8 cellular contexts compared by ENCODE assay signal in genomic region chr19:12884926-12885748, GRCh38. TPM values are rescaled to one million over a fixed set of nuclear protein-coding genes. Genes with fewer than 3 reads are reported as not detected.
A peak's percentile ranks its signal among the peaks of the same experiment; 100 is the strongest.
DNase-seq lines count a peak whose midpoint lies in the region; ATAC-seq and TF ChIP-seq lines count a peak whose summit lies in the region.

No MANE protein-coding gene starts in this region.

- H3K27me3 ChIP-seq in CD4-positive, alpha-beta memory T cell (ENCODE audit: insufficient read depth, low read length), result no peaks in the 10 kb centered on the region
- peaks cover 0 to 38% of the 10 kb centered on the region in 2 donors for H3K27me3 ChIP-seq in tibial nerve

- no peaks in the 10 kb centered on the region for H3K36me3 ChIP-seq in CD4-positive, alpha-beta memory T cell (ENCODE audit: insufficient read depth, low read length)
- H3K36me3 ChIP-seq in tibial nerve, result no peaks in the 10 kb centered on the region

- no peaks in the 10 kb centered on the region for H3K9me3 ChIP-seq in CD4-positive, alpha-beta memory T cell (ENCODE audit: control insufficient read depth in 1 of 2, low read length in 2 of 2)
- peaks cover 0 to 15% (median 0%) of the 10 kb centered on the region in 4 donors for H3K9me3 ChIP-seq in tibial nerve

- no peak for TF ChIP-seq EP300 in tibial nerve (IDR thresholded peaks at IDR 0.05)

- peaks cover 0 to 4% (median 0%) of the 10 kb centered on the region in 8 donors for H3K9me3 Mint-ChIP-seq in CD4-positive, alpha-beta memory T cell

- H3K4me3 ChIP-seq in CD4-positive, alpha-beta memory T cell (ENCODE audit: low read length in 2 of 2), result peak overlapping the region in 1 of 2 donors; percentile 57
- peak overlapping the region in 3 of 4 donors; percentile 16 to 42 (median 37) for H3K4me3 ChIP-seq in tibial nerve

- peak; percentile 46 to 69 (median 55) for TF ChIP-seq CTCF in tibial nerve (IDR thresholded peaks at IDR 0.05)

- intact Hi-C loops in CD4-positive, alpha-beta memory T cell (cut with micrococcal nuclease), result loop anchor here (1.0 to 5.0 kb wide), 4 partner anchors 32 to 212 kb away; partner anchors contain the start of genes FARSA and SYCE2

- TF ChIP-seq POLR2A in tibial nerve (IDR thresholded peaks at IDR 0.05), result no peak

- H3K4me1 ChIP-seq in CD4-positive, alpha-beta memory T cell (ENCODE audit: insufficient read depth, low read length), result peaks cover 22% of the 10 kb centered on the region
- peaks cover 0 to 32% (median 12%) of the 10 kb centered on the region in 4 donors for H3K4me1 ChIP-seq in tibial nerve

- H3K36me3 Mint-ChIP-seq in CD4-positive, alpha-beta memory T cell, result peaks cover 0 to 2% of the 10 kb centered on the region in 2 donors

- H3K27me3 Mint-ChIP-seq in CD4-positive, alpha-beta memory T cell, result no peaks in the 10 kb centered on the region

- POLR2A ChIA-PET in CD4-positive, alpha-beta memory T cell (lab: Charles Lee; ENCODE audit: partially characterized antibody), result interaction anchor here (0.6 to 2.4 kb wide), 17 partner anchors 11 to 247 kb away, joined by 3 to 31 read pairs (median 5); partner anchors contain the start of genes CALR, FARSA, GADD45GIP1 and SYCE2

- CTCF ChIA-PET in CD4-positive, alpha-beta memory T cell (lab: Charles Lee; ENCODE audit: partially characterized antibody), result interaction anchor here (0.6 to 9.0 kb wide), 27 partner anchors 9 to 228 kb away, joined by 3 to 166 read pairs (median 5); partner anchors contain the start of genes CALR, DHPS, FARSA and GADD45GIP1

- no peak for ATAC-seq in HG02642 (IDR thresholded peaks at IDR 0.05; ENCODE audit: poor library complexity, unreplicated experiment)

- peak overlapping the region; percentile 70 to 96 (median 87) for H3K27ac Mint-ChIP-seq in CD4-positive, alpha-beta memory T cell

- H3K27ac ChIP-seq in CD4-positive, alpha-beta memory T cell (ENCODE audit: low read depth, low read length), result no peak overlapping the region
- peak overlapping the region in 1 of 4 donors; percentile 9 for H3K27ac ChIP-seq in tibial nerve

- DNase-seq in CD4-positive, alpha-beta memory T cell, result peak; percentile 84 to 91 (median 88)
- DNase-seq in HT-29 (ENCODE audit: low spot score) (peak; percentile 56), RKO (ENCODE audit: low spot score) (peak; percentile 54), glomerular visceral epithelial cell (ENCODE audit: extremely low spot score) (peak; percentile 36), pons (ENCODE audit: low spot score) (peak; percentile 26), tibial nerve (ENCODE audit: low spot score in 2 of 2) (no peak)
- DNase-seq in activated effector memory CD4-positive, alpha-beta T cell treated with anti-CD3 and anti-CD28 coated beads, Interleukin-2, amount 50 U/mL, for 16 hours, result peak; percentile 95

- peak overlapping the region; percentile 88 to 96 (median 90) for H3K4me3 Mint-ChIP-seq in CD4-positive, alpha-beta memory T cell

- 8 to 10% methylated on average over 53 to 64 of the region's 73 CpGs for WGBS in tibial nerve, 2 donors

- H3K4me1 Mint-ChIP-seq in CD4-positive, alpha-beta memory T cell, result peaks cover 9 to 39% (median 23%) of the 10 kb centered on the region in 4 donors

RNA-seq across cellular contexts. Expression of gene KLF1, which starts 1.9 kb away (rescaled TPM):
- not detected for total RNA-seq in CD4-positive, alpha-beta memory T cell
- not detected for polyA plus RNA-seq in CD4-positive, alpha-beta memory T cell
- not detected in 2 replicates for total RNA-seq in HT-29 (2014; rRNA removed; shearing (Covaris generic))
- total RNA-seq in tibial nerve, result not detected

RNA-seq across cellular contexts. Expression of gene DNASE2, which starts 3.9 kb away (rescaled TPM):
- 10 to 100 TPM; 31.6 to 32.8 TPM for total RNA-seq in CD4-positive, alpha-beta memory T cell
- polyA plus RNA-seq in CD4-positive, alpha-beta memory T cell, result 10 to 100 TPM; 55.3 to 81.8 TPM
- 20.9 and 27.6 TPM in 2 replicates for total RNA-seq in HT-29 (2014; rRNA removed; shearing (Covaris generic))
- 10 to 100 TPM; 38.1 to 59.0 (median 44.2) TPM for total RNA-seq in tibial nerve

RNA-seq across cellular contexts. Expression of gene GCDH, which starts 5.8 kb away (rescaled TPM):
- total RNA-seq in CD4-positive, alpha-beta memory T cell, result 10 to 100 TPM; 63.9 to 66.1 TPM
- polyA plus RNA-seq in CD4-positive, alpha-beta memory T cell, result 10 to 100 TPM; 16.5 to 27.4 TPM
- total RNA-seq in HT-29 (2014; rRNA removed; shearing (Covaris generic)), result 24.6 and 27.2 TPM in 2 replicates
- 10 to 100 TPM; 50.4 to 68.0 (median 64.6) TPM for total RNA-seq in tibial nerve

RNA-seq across cellular contexts. Expression of gene SYCE2, which starts 34.0 kb away (rescaled TPM):
- total RNA-seq in CD4-positive, alpha-beta memory T cell, result under 1 TPM in 1 of 2 experiments, not detected in 1; 0.79 TPM
- polyA plus RNA-seq in CD4-positive, alpha-beta memory T cell, result not detected
- not detected in 2 replicates for total RNA-seq in HT-29 (2014; rRNA removed; shearing (Covaris generic))
- not detected for total RNA-seq in tibial nerve

RNA-seq across cellular contexts. Expression of gene MAST1, which starts 46.8 kb away (rescaled TPM):
- total RNA-seq in CD4-positive, alpha-beta memory T cell, result not detected
- polyA plus RNA-seq in CD4-positive, alpha-beta memory T cell, result under 1 TPM in 1 of 2 donors, not detected in 1; 0.48 TPM
- total RNA-seq in HT-29 (2014; rRNA removed; shearing (Covaris generic)), result 0.58 and 1.7 TPM in 2 replicates
- not detected for total RNA-seq in tibial nerve

Comparison
In these comparisons a context has a peak if more than half of its experiments do, and no peak if none do; other contexts are left out.
1. DNase-seq: peak in CD4-positive, alpha-beta memory T cell (5 of 5), HT-29 (single experiment), RKO (single experiment), activated effector memory CD4-positive, alpha-beta T cell treated with anti-CD3 and anti-CD28 coated beads, Interleukin-2, amount 50 U/mL, for 16 hours (single experiment), glomerular visceral epithelial cell (single experiment) and pons (single experiment); none in tibial nerve (0 of 2).